8 cellular contexts compared by ENCODE assay signal in genomic region chr6:42217523-42218367, GRCh38. TPM values are rescaled to one million over a fixed set of nuclear protein-coding genes. Genes with fewer than 3 reads are reported as not detected.
DNase-seq lines count a peak whose midpoint lies in the region; ATAC-seq lines count a peak whose summit lies in the region.

Gene MRPS10, minus strand, starts transcription at chr6:42217861. Its CDS starts 12 bp downstream, at chr6:42217849.

- peaks cover 31% of the 10 kb centered on the region for H3K4me1 Mint-ChIP-seq in activated CD4-positive, alpha-beta T cell treated with anti-CD3 and anti-CD28 coated beads, Interleukin-2, amount 10 ng/mL, durations not matched to agents 7 days and 5 days

- peak within 1 kb of the TSS; percentile 94 for H3K27ac Mint-ChIP-seq in activated CD4-positive, alpha-beta T cell treated with anti-CD3 and anti-CD28 coated beads, Interleukin-2, amount 10 ng/mL, durations not matched to agents 7 days and 5 days

- no peaks in the 10 kb centered on the region for H4K20me1 ChIP-seq in BLaER1

- H3K36me3 Mint-ChIP-seq in activated CD4-positive, alpha-beta T cell treated with anti-CD3 and anti-CD28 coated beads, Interleukin-2, amount 10 ng/mL, durations not matched to agents 7 days and 5 days (ENCODE audit: low read depth), result peaks cover 11% of the 10 kb centered on the region

- peak within 1 kb of the TSS; percentile 99 for H3K4me3 Mint-ChIP-seq in activated CD4-positive, alpha-beta T cell treated with anti-CD3 and anti-CD28 coated beads, Interleukin-2, amount 10 ng/mL, durations not matched to agents 7 days and 5 days

- H3K4me2 ChIP-seq in BLaER1, result peak within 1 kb of the TSS; percentile 88

- H3K4me1 ChIP-seq in BLaER1, result peaks cover 9% of the 10 kb centered on the region

- no peaks in the 10 kb centered on the region for H3K27me3 ChIP-seq in BLaER1

- H3K4me3 ChIP-seq in BLaER1, result peak within 1 kb of the TSS; percentile 88

- POLR2A ChIA-PET in activated CD4-positive, alpha-beta T cell treated with anti-CD3 and anti-CD28 coated beads, Interleukin-2, amount 10 ng/mL, durations not matched to agents 7 days and 5 days (lab: Charles Lee), result interaction anchor here (0.6 kb wide), 1 partner anchor 353 kb away, joined by 3 read pairs; no protein-coding TSS in a partner anchor

- H3K27ac ChIP-seq in BLaER1, result peak within 1 kb of the TSS; percentile 89

- H3K36me3 ChIP-seq in BLaER1, result peaks cover 15% of the 10 kb centered on the region

- DNase-seq in NCI-H69 (lab: John Stamatoyannopoulos, UW), result peak; percentile 99
- DNase-seq in activated CD4-positive, alpha-beta T cell treated with anti-CD3 and anti-CD28 coated beads, Interleukin-2, amount 10 ng/mL, durations not matched to agents 7 days and 5 days, result peak; percentile 94
- peak; percentile 94 for DNase-seq in dedifferentiated amniotic fluid mesenchymal stem cell (ENCODE audit: extremely low spot score)
- DNase-seq in left kidney (ENCODE audit: low read depth, low spot score), result peak; percentile 98
- peak; percentile 91 for DNase-seq in stimulated activated CD4-positive, alpha-beta T cell treated with anti-CD3 and anti-CD28 coated beads, Interleukin-2, amount 100 ng/mL, for 24 hours

- no peaks in the 10 kb centered on the region for H3K9me3 Mint-ChIP-seq in activated CD4-positive, alpha-beta T cell treated with anti-CD3 and anti-CD28 coated beads, Interleukin-2, amount 10 ng/mL, durations not matched to agents 7 days and 5 days

- CTCF ChIA-PET in activated CD4-positive, alpha-beta T cell treated with anti-CD3 and anti-CD28 coated beads, Interleukin-2, amount 10 ng/mL, durations not matched to agents 7 days and 5 days (lab: Charles Lee), result interaction anchor here (0.6 to 1.5 kb wide), 8 partner anchors 14 to 487 kb away, joined by 3 to 9 read pairs (median 4); no protein-coding TSS in a partner anchor

- peak within 1 kb of the TSS; percentile 95 for H3K9ac ChIP-seq in BLaER1

- H3K27me3 Mint-ChIP-seq in activated CD4-positive, alpha-beta T cell treated with anti-CD3 and anti-CD28 coated beads, Interleukin-2, amount 10 ng/mL, durations not matched to agents 7 days and 5 days, result no peaks in the 10 kb centered on the region

- ATAC-seq in GM19328 (IDR thresholded peaks at IDR 0.05; ENCODE audit: unreplicated experiment) (peak; percentile 93), HG03520 (IDR thresholded peaks at IDR 0.05; ENCODE audit: unreplicated experiment) (peak; percentile 90)

- no peaks in the 10 kb centered on the region for H3K9me3 ChIP-seq in BLaER1

RNA-seq across cellular contexts. Expression of gene MRPS10, which starts in this region (rescaled TPM):
- 10 to 100 TPM; 27.9 to 33.1 TPM for total RNA-seq in activated CD4-positive, alpha-beta T cell treated with anti-CD3 and anti-CD28 coated beads, Interleukin-2, amount 10 ng/mL, durations not matched to agents 7 days and 5 days

Comparison
In these comparisons a context has a peak if more than half of its experiments do, and no peak if none do; other contexts are left out.
1. Peak in every context shown above with its lines: DNase-seq, ATAC-seq, H3K4me3 ChIP-seq and H3K27ac ChIP-seq.